ENCODE assay signal across 11 cellular contexts in the genomic region with DNA sequence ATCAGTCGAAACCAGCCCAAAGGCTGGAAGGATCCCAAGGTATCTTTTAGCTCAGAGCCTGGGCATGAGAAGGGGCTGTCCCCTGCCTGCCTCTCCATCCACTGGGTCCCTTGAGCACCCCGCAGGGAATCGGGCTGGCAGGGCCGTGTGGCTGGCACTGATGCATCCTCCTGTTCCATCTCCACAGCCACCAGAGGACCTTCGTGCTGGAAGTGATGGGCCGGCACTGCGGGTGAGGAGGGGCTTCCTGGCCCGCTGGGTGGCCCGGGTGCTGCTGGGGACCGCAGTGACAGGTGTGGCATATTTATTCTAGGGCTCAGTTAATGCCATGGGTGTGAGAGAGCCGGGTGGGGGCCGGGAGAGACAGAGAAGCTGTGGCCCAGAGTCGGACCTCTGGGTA. TPM values are rescaled to one million over a fixed set of nuclear protein-coding genes. Genes with fewer than 3 reads are reported as not detected.
"Had no signal": no experiment of that assay in that cellular context is flagged by ENCODE, and none has a peak within 500 bp of the region (broad histone marks: within the 10 kb centered on the region; RNA-seq: fewer than 3 reads in every experiment).

No MANE protein-coding gene starts in this region.

- ATAC-seq: HepG2 had no signal

- H3K9me3 Mint-ChIP-seq: H9, IgD-negative memory B cell had no signal

- H2AFZ ChIP-seq: GM23248 had no signal

- H3K27ac ChIP-seq: GM23248, HL-60, KMS-11 had no signal

- H3K4me3 ChIP-seq: GM23248 had no signal

- DNase-seq: GM23248, GOT3, H9, HCEC 1CT, KBM-7 had no signal

- H3K27ac Mint-ChIP-seq: IgD-negative memory B cell had no signal

- H3K4me3 Mint-ChIP-seq: H9, IgD-negative memory B cell had no signal

- FAIRE-seq: H54, HepG2 had no signal

- H3K9ac ChIP-seq: GM23248, KMS-11 had no signal

- H3K4me2 ChIP-seq: KMS-11 had no signal

RNA-seq across cellular contexts. Expression of gene AIRE, which starts 27.8 kb away (rescaled TPM):
- total RNA-seq: GM23248, HepG2, HT1080 had no signal
- polyA plus RNA-seq: GM23248, HepG2 had no signal

RNA-seq across cellular contexts. Expression of gene TRPM2, which starts 40.0 kb away (rescaled TPM):
- polyA plus RNA-seq: GM23248 had no signal

RNA-seq across cellular contexts. Expression of gene DNMT3L, which starts 51.8 kb away (rescaled TPM):
- total RNA-seq: GM23248, HT1080 had no signal
- polyA plus RNA-seq: GM23248, IgD-negative memory B cell had no signal
